17 cellular contexts compared by ENCODE assay signal in the genomic region with DNA sequence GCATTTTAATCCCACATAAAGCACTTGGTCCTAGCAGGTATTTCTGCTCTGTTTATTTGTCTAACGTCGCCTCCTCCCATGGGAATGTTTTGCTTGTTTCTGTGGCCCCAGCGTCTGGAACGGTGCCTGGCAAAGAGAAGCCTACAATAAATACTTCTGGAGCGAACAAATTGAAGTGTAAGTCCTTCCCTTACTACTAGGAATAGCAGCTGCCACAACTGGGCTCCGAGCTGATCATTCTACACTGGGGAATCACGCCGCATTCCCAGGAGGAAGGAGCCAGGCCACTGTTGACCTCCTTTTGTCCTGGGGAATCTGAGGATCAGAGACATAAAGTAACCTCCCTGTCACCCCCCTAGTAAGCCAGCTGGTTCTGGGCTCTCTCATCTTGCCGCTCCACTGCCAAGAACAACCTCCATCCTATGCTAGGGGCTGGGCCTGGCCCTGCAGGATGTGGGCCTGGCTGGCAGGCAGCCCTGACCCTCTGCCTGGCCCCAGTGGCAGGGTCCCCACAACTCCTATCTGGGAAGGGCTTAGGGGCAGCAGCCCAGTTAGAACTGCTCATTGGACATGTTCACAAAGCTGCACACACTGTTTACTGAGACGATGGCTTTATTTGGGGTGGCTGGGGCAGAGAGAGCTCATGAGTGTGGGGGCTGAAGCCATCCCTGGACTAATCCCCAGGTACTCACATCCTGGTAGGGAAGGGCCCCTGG.
DNase-seq lines count a peak whose midpoint lies in the region; ATAC-seq and TF ChIP-seq lines count a peak whose summit lies in the region.
"Had no signal": no experiment of that assay in that cellular context is flagged by ENCODE, and none has a peak within 500 bp of the region (broad histone marks: within the 10 kb centered on the region; RNA-seq: fewer than 3 reads in every experiment).

No MANE protein-coding gene starts in this region.

- H3K9ac ChIP-seq in endodermal cell (ENCODE audit: extremely low read depth, low read length, poor library complexity, severe bottlenecking) (no peak overlapping the region), parathyroid adenoma (no peak overlapping the region)

- peaks cover 17% of the 10 kb centered on the region for H3K27me3 Mint-ChIP-seq in endodermal cell (ENCODE audit: insufficient read depth)
- H3K27me3 Mint-ChIP-seq: stimulated activated memory B cell treated with anti-CD40 and anti-IgM and Interleukin-4, amounts not matched to agents 10 μg/mL and 1 μg/mL and 100 μg/mL, for 72 hours had no signal

- no peaks in the 10 kb centered on the region for H3K36me3 Mint-ChIP-seq in endodermal cell (ENCODE audit: low read depth)
- H3K36me3 Mint-ChIP-seq: stimulated activated memory B cell treated with anti-CD40 and anti-IgM and Interleukin-4, amounts not matched to agents 10 μg/mL and 1 μg/mL and 100 μg/mL, for 72 hours had no signal

- H3K4me1 ChIP-seq in endodermal cell (ENCODE audit: control insufficient read depth, insufficient read depth, low read length) = no peaks in the 10 kb centered on the region
- H3K4me1 ChIP-seq in parathyroid adenoma = peaks cover 16% of the 10 kb centered on the region
- H3K4me1 ChIP-seq: gastrocnemius medialis had no signal

- H3K27me3 ChIP-seq in endodermal cell (ENCODE audit: control insufficient read depth, insufficient read depth, low read length, poor library complexity, severe bottlenecking) (no peaks in the 10 kb centered on the region), parathyroid adenoma (ENCODE audit: control insufficient read depth, insufficient read depth, low read length) (no peaks in the 10 kb centered on the region)
- H3K27me3 ChIP-seq: body of pancreas, tibial nerve had no signal

- H3K4me3 Mint-ChIP-seq in endodermal cell = no peak overlapping the region
- H3K4me3 Mint-ChIP-seq: stimulated activated memory B cell treated with anti-CD40 and anti-IgM and Interleukin-4, amounts not matched to agents 10 μg/mL and 1 μg/mL and 100 μg/mL, for 72 hours had no signal

- WGBS in endodermal cell (ENCODE audit: insufficient coverage in 1 of 2, insufficient read length in 1 of 2), 2 experiments = 57 to 81% methylated on average over 8 to 10 of the region's 10 CpGs

- peak overlapping the region; percentile 62 for H2AFZ ChIP-seq in parathyroid adenoma

- peak overlapping the region; percentile 26 for H3K4me2 ChIP-seq in parathyroid adenoma (ENCODE audit: low read length)

- H3K36me3 ChIP-seq in endodermal cell (ENCODE audit: control insufficient read depth, insufficient read depth, low read length) (no peaks in the 10 kb centered on the region), parathyroid adenoma (ENCODE audit: control insufficient read depth, insufficient read depth, low read length) (no peaks in the 10 kb centered on the region)
- H3K36me3 ChIP-seq: gastrocnemius medialis, tibial nerve had no signal

- no peak overlapping the region for H3K4me3 ChIP-seq in LNCaP clone FGC (ENCODE audit: low read depth, low read length)
- no peak overlapping the region for H3K4me3 ChIP-seq in endodermal cell (ENCODE audit: low read length)
- H3K4me3 ChIP-seq in parathyroid adenoma (ENCODE audit: low read depth, low read length) = no peak overlapping the region
- H3K4me3 ChIP-seq: body of pancreas, gastrocnemius medialis, lung, tibial nerve had no signal

- H3K9me3 Mint-ChIP-seq in endodermal cell = no peaks in the 10 kb centered on the region
- H3K9me3 Mint-ChIP-seq: stimulated activated memory B cell treated with anti-CD40 and anti-IgM and Interleukin-4, amounts not matched to agents 10 μg/mL and 1 μg/mL and 100 μg/mL, for 72 hours had no signal

- H3K9me3 ChIP-seq in endodermal cell (ENCODE audit: control insufficient read depth, low read length) (no peaks in the 10 kb centered on the region), parathyroid adenoma (ENCODE audit: control insufficient read depth, low read length) (no peaks in the 10 kb centered on the region)
- H3K9me3 ChIP-seq: body of pancreas, gastrocnemius medialis, tibial nerve had no signal

- TF ChIP-seq CTCF in LNCaP clone FGC (IDR thresholded peaks at IDR 0.05; ENCODE audit: control insufficient read depth, extremely low read depth, insufficient read depth) (no peak), endodermal cell (conservative IDR thresholded peaks at IDR 0.05) (no peak), parathyroid adenoma (IDR thresholded peaks at IDR 0.05) (no peak)

- no peak overlapping the region for H3K27ac Mint-ChIP-seq in endodermal cell
- H3K27ac Mint-ChIP-seq: stimulated activated memory B cell treated with anti-CD40 and anti-IgM and Interleukin-4, amounts not matched to agents 10 μg/mL and 1 μg/mL and 100 μg/mL, for 72 hours had no signal

- H3K79me2 ChIP-seq in parathyroid adenoma = no peaks in the 10 kb centered on the region

- peak; percentile 32 for DNase-seq in Daoy (ENCODE audit: low read depth)
- DNase-seq in LNCaP clone FGC (ENCODE audit: low read depth) = peak; percentile 57
- DNase-seq in endodermal cell = peak; percentile 66
- no peak for DNase-seq in globus pallidus (ENCODE audit: low spot score)
- DNase-seq in germinal center (ENCODE audit: low spot score) = no peak
- DNase-seq: activated naive CD4-positive, alpha-beta T cell treated with anti-CD3 and anti-CD28 coated beads, Interleukin-2, amount 50 U/mL, for 16 hours; activated T-cell treated with anti-CD3 and anti-CD28 coated beads for 4 hours; DMS153; gastrocnemius medialis; NCI-H2081 treated with DMSO at 0.1 percent for 48 hours had no signal

- H3K27ac ChIP-seq in endodermal cell (ENCODE audit: low read depth, low read length) (peak overlapping the region; percentile 52), parathyroid adenoma (peak overlapping the region; percentile 47)
- H3K27ac ChIP-seq: body of pancreas, epithelial cell of prostate, gastrocnemius medialis, tibial nerve had no signal

- no peak for ATAC-seq in HG02870 (IDR thresholded peaks at IDR 0.05; ENCODE audit: unreplicated experiment)
- ATAC-seq: body of pancreas; gastrocnemius medialis; stimulated activated memory B cell treated with anti-CD40 and anti-IgM and Interleukin-4, amounts not matched to agents 10 μg/mL and 1 μg/mL and 100 μg/mL, for 72 hours had no signal

- peaks cover 14% of the 10 kb centered on the region for H3K4me1 Mint-ChIP-seq in endodermal cell
- H3K4me1 Mint-ChIP-seq: stimulated activated memory B cell treated with anti-CD40 and anti-IgM and Interleukin-4, amounts not matched to agents 10 μg/mL and 1 μg/mL and 100 μg/mL, for 72 hours had no signal

Comparison
In these comparisons a context has a peak if more than half of its experiments do, and no peak if none do; other contexts are left out.
1. DNase-seq: peak in Daoy (single experiment), LNCaP clone FGC (single experiment) and endodermal cell (single experiment); none in globus pallidus (single experiment) and germinal center (single experiment).